In the genomic region with DNA sequence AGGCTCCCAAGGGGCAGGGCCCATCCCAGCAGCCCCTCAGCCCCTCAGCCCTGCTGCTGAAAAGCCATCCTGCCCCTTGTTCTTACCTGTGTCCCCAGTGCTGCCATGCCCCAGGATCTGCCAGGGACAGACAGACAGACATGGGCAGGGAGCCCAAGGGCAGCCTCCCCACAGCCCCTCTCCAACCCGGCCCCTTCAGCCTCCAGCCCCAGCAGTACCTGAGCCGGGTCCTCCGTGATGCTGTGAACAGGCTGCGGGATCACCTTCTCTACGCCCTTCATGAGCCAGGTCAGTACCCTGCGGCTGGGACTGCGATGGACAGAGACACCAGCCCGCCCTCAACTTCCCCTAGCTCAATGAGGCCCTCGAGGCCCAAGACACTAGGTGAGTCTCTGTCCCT, we compare ENCODE assay signal across 17 cellular contexts. TPM values are rescaled to one million over a fixed set of nuclear protein-coding genes. Genes with fewer than 3 reads are reported as not detected.
A peak's percentile ranks its signal among the peaks of the same experiment; 100 is the strongest.
DNase-seq lines count a peak whose midpoint lies in the region; ATAC-seq, FAIRE-seq and TF ChIP-seq lines count a peak whose summit lies in the region.
"Had no signal": no experiment of that assay in that cellular context is flagged by ENCODE, and none has a peak within 500 bp of the region (broad histone marks: within the 10 kb centered on the region; RNA-seq: fewer than 3 reads in every experiment).

No MANE protein-coding gene starts in this region.

- in situ Hi-C loops in IMR-90 (cut with MboI; ENCODE audit: low sequenced_read_pairs) = no loop called here
- in situ Hi-C loops in HepG2 (cut with HindIII; ENCODE audit: extremely low pct_ligation_motif_present, low pct_unique_long_range_greater_than_20kb) = no loop called here

- no peaks in the 10 kb centered on the region for H3K9me1 ChIP-seq in IMR-90 (ENCODE audit: insufficient read depth, low read length)

- peaks cover 50% of the 10 kb centered on the region for H3K27me3 ChIP-seq in IMR-90 (ENCODE audit: control insufficient read depth, insufficient read depth, low read length)
- H3K27me3 ChIP-seq in HepG2 (ENCODE audit: control insufficient read depth in 1 of 2, insufficient read depth in 2 of 2, low read length in 2 of 2) = peaks cover 4 to 52% of the 10 kb centered on the region in 2 experiments; a peak in 3 of 5 replicates
- no peaks in the 10 kb centered on the region for H3K27me3 ChIP-seq in spleen (replicated peaks in 1 of 7)
- H3K27me3 ChIP-seq: BE2C had no signal

- WGBS in IMR-90 (ENCODE audit: extremely low coverage in 2 of 2, insufficient read length in 1 of 2), 2 experiments = 64% methylated on average over 3 of the region's 9 CpGs; no CpG with 5 or more reads in 1 of the 2 experiments
- 17% methylated on average over 9 of the region's 9 CpGs for WGBS in HepG2 (ENCODE audit: low lambda C conversion rate)
- WGBS in spleen, 5 donors = 73 to 87% (median 82%) methylated on average over 3 to 9 of the region's 9 CpGs

- H3K9me3 ChIP-seq in IMR-90 (ENCODE audit: control insufficient read depth, insufficient read depth, low read length) = no peaks in the 10 kb centered on the region
- H3K9me3 ChIP-seq in HepG2 (ENCODE audit: low read length) = no peaks in the 10 kb centered on the region
- no peaks in the 10 kb centered on the region for H3K9me3 ChIP-seq in spleen
- H3K9me3 ChIP-seq: BE2C had no signal

- POLR2A ChIA-PET in IMR-90 (lab: Charles Lee; ENCODE audit: unreplicated experiment) (no interaction called here), HepG2 (lab: Yijun Ruan, JAX) (no interaction called here)

- no peak for TF ChIP-seq CTCF in IMR-90 (conservative IDR thresholded peaks at IDR 0.05; ENCODE audit: low read depth, low read length)
- TF ChIP-seq CTCF in HepG2 (CRISPR knock-in tag; IDR thresholded peaks at IDR 0.05) = no peak
- TF ChIP-seq CTCF in spleen (IDR thresholded peaks at IDR 0.05 in 8 of 11, conservative IDR thresholded peaks at IDR 0.05 in 3 of 11) = no peak

- no peak overlapping the region for H4K8ac ChIP-seq in IMR-90 (ENCODE audit: low read depth in 2 of 2, low read length in 2 of 2)

- H3K4me3 ChIP-seq in IMR-90 (ENCODE audit: insufficient read depth, low read depth, low read length) (no peak overlapping the region), HepG2 (replicated peaks in 1 of 3; ENCODE audit: insufficient read depth in 1 of 3, low read depth in 2 of 3, low read length in 3 of 3) (no peak overlapping the region), spleen (no peak overlapping the region)
- H3K4me3 ChIP-seq: GM23338 had no signal

- no peaks in the 10 kb centered on the region for H3K4me1 Mint-ChIP-seq in central memory CD8-positive, alpha-beta T cell
- H3K4me1 Mint-ChIP-seq: CD4-positive, alpha-beta memory T cell had no signal

- H3K4me3 Mint-ChIP-seq in central memory CD8-positive, alpha-beta T cell = no peak overlapping the region
- H3K4me3 Mint-ChIP-seq: CD4-positive, alpha-beta memory T cell; GM23338 had no signal

- ATAC-seq in IMR-90 (ENCODE audit: low read depth) = no peak
- no peak for ATAC-seq in central memory CD8-positive, alpha-beta T cell (replicated peaks; ENCODE audit: extremely low read depth, poor library complexity, severe bottlenecking)
- ATAC-seq in HepG2 = peak; percentile 9; the same call in 2 of the 3 replicates
- ATAC-seq: GM23338 had no signal

- H2AK5ac ChIP-seq in IMR-90 (ENCODE audit: low read depth, low read length) = no peak overlapping the region

- intact Hi-C loops in IMR-90 (cut with micrococcal nuclease) (no loop called here), HepG2 (cut with micrococcal nuclease; ENCODE audit: unreplicated experiment) (no loop called here), spleen (cut with DNase I; ENCODE audit: low total_unique reads) (no loop called here)

- no peak overlapping the region for H2AFZ ChIP-seq in IMR-90 (replicated peaks; ENCODE audit: low read length, poor library complexity)
- no peak overlapping the region for H2AFZ ChIP-seq in HepG2 (ENCODE audit: low read length)
- H2AFZ ChIP-seq: GM23338 had no signal

- H3K4me1 ChIP-seq in IMR-90 (ENCODE audit: control insufficient read depth, insufficient read depth, low read length) = no peaks in the 10 kb centered on the region; the same call in 1 of the 2 replicates
- peaks cover 6% of the 10 kb centered on the region for H3K4me1 ChIP-seq in HepG2 (ENCODE audit: insufficient read depth, low read length)
- no peaks in the 10 kb centered on the region for H3K4me1 ChIP-seq in spleen
- H3K4me1 ChIP-seq: BE2C had no signal

- H3K14ac ChIP-seq in IMR-90 (replicated peaks; ENCODE audit: low read depth, low read length) = no peak overlapping the region

- H4K5ac ChIP-seq in IMR-90 (ENCODE audit: low read depth, low read length) = no peak overlapping the region

- H3K27ac ChIP-seq in IMR-90 (ENCODE audit: insufficient read depth, low read length) = no peak overlapping the region
- H3K27ac ChIP-seq in HepG2 (ENCODE audit: extremely low read length, insufficient read depth, low read length) = no peak overlapping the region
- H3K27ac ChIP-seq in spleen = no peak overlapping the region
- H3K27ac ChIP-seq: C4-2B had no signal

- H3K27me3 Mint-ChIP-seq in central memory CD8-positive, alpha-beta T cell = peaks cover 9% of the 10 kb centered on the region

- H4K20me1 ChIP-seq in IMR-90 (ENCODE audit: insufficient read depth, low read length) (no peaks in the 10 kb centered on the region), HepG2 (ENCODE audit: insufficient read depth, low read length) (no peaks in the 10 kb centered on the region)

- H3K9ac ChIP-seq in IMR-90 (ENCODE audit: low read depth, low read length) (no peak overlapping the region), HepG2 (ENCODE audit: insufficient read depth, low read depth, low read length) (no peak overlapping the region)

- no peak for DNase-seq in IMR-90
- DNase-seq in central memory CD8-positive, alpha-beta T cell (ENCODE audit: low spot score in 2 of 2) = no peak
- DNase-seq in HepG2 (ENCODE audit: low spot score) = no peak
- DNase-seq in spleen = peak; percentile 53
- no peak for DNase-seq in NCI-H146 (lab: John Stamatoyannopoulos, UW)
- DNase-seq in GF-D8 (lab: John Stamatoyannopoulos, UW) = no peak
- no peak for DNase-seq in NOMO-1 treated with DMSO at 0.1 percent for 48 hours (lab: John Stamatoyannopoulos, UW; ENCODE audit: unreplicated experiment)
- DNase-seq: BE2C; CD4-positive, alpha-beta memory T cell; DMS79; H7 had no signal

- TF ChIP-seq POLR2A in IMR-90 (IDR thresholded peaks at IDR 0.05; ENCODE audit: low read depth, low read length) (no peak), HepG2 (IDR thresholded peaks at IDR 0.05; ENCODE audit: insufficient read depth in 1 of 2, low read depth in 2 of 2, low read length in 2 of 2) (no peak), spleen (IDR thresholded peaks at IDR 0.05) (no peak)

- H3K56ac ChIP-seq in IMR-90 (ENCODE audit: extremely low read depth, insufficient read depth, low read length) = no peak overlapping the region

- FAIRE-seq in HepG2 (lab: Jason Lieb, UNC) = no peak
- FAIRE-seq: A204.1, GM12892 had no signal

- BruUV-seq in IMR-90 (replicated peaks; lab: Mats Ljungman, UMichigan) = no TSS peak
- BruUV-seq in HepG2 (replicated peaks; lab: Mats Ljungman, UMichigan) = no TSS peak

- peak overlapping the region; percentile 55 for H2AK9ac ChIP-seq in IMR-90 (replicated peaks; ENCODE audit: low read depth, low read length, poor library complexity)

- no peak overlapping the region for H3K23ac ChIP-seq in IMR-90 (ENCODE audit: low read depth, low read length)

- CTCF ChIA-PET in IMR-90 (lab: Yijun Ruan, JAX) (no interaction called here), HepG2 (lab: Yijun Ruan, JAX; ENCODE audit: low intra/inter-chr PET ratio, low total read pairs) (no interaction called here)

- TF ChIP-seq EP300 in HepG2 (IDR thresholded peaks at IDR 0.05; ENCODE audit: low read depth in 2 of 2, low read length in 2 of 2) = no peak
- no peak for TF ChIP-seq EP300 in HepG2 (CRISPR knock-in tag; IDR thresholded peaks at IDR 0.05; ENCODE audit: borderline replicate concordance)

- no peak overlapping the region for H3K4ac ChIP-seq in IMR-90 (ENCODE audit: low read depth, low read length)

- no peaks in the 10 kb centered on the region for H3K79me2 ChIP-seq in HepG2 (ENCODE audit: insufficient read depth, low read length)

- H2BK120ac ChIP-seq in IMR-90 (ENCODE audit: low read depth, low read length) = no peak overlapping the region

- TF ChIP-seq RAD21 in IMR-90 (IDR thresholded peaks at IDR 0.05; ENCODE audit: low read length) (no peak), HepG2 (CRISPR knock-in tag; IDR thresholded peaks at IDR 0.05) (no peak)

- no peak overlapping the region for H4K91ac ChIP-seq in IMR-90 (ENCODE audit: insufficient read depth, low read depth, low read length)

- H3K4me2 ChIP-seq in IMR-90 (ENCODE audit: low read depth, low read length) (no peak overlapping the region), HepG2 (ENCODE audit: low read depth, low read length) (no peak overlapping the region)
- H3K4me2 ChIP-seq: GM23338 had no signal

- H3K9me3 Mint-ChIP-seq in central memory CD8-positive, alpha-beta T cell = no peaks in the 10 kb centered on the region
- H3K9me3 Mint-ChIP-seq: GM23338 had no signal

- H3K18ac ChIP-seq in IMR-90 (ENCODE audit: low read depth, low read length) = no peak overlapping the region

- no peak overlapping the region for H2BK5ac ChIP-seq in IMR-90 (ENCODE audit: low read depth, low read length, poor library complexity, severe bottlenecking)

- H3K27ac Mint-ChIP-seq in central memory CD8-positive, alpha-beta T cell (ENCODE audit: low read depth) = peak overlapping the region; percentile 49
- H3K27ac Mint-ChIP-seq: GM23338 had no signal

- no peaks in the 10 kb centered on the region for H3K79me1 ChIP-seq in IMR-90 (ENCODE audit: low read depth in 1 of 2, low read length in 2 of 2)

- no peaks in the 10 kb centered on the region for H3K36me3 ChIP-seq in IMR-90 (ENCODE audit: control insufficient read depth, insufficient read depth, low read length)
- H3K36me3 ChIP-seq in HepG2 (replicated peaks in 1 of 2; ENCODE audit: control insufficient read depth in 1 of 2, insufficient read depth in 2 of 2, low read length in 2 of 2) = no peaks in the 10 kb centered on the region
- H3K36me3 ChIP-seq in spleen = no peaks in the 10 kb centered on the region
- H3K36me3 ChIP-seq: BE2C had no signal

- no peak overlapping the region for H2BK20ac ChIP-seq in IMR-90 (ENCODE audit: low read depth, low read length)

- no peaks in the 10 kb centered on the region for H3K36me3 Mint-ChIP-seq in central memory CD8-positive, alpha-beta T cell (ENCODE audit: insufficient read depth)
- H3K36me3 Mint-ChIP-seq: CD4-positive, alpha-beta memory T cell had no signal

- dilution Hi-C loops in IMR-90 (cut with HindIII; ENCODE audit: low sequenced_read_pairs, unreplicated experiment) = no loop called here

- H2BK15ac ChIP-seq in IMR-90 (ENCODE audit: low read depth, low read length) = no peak overlapping the region

RNA-seq across cellular contexts. Expression of gene CNGB1, which starts 8.2 kb away (rescaled TPM):
- total RNA-seq in IMR-90 (2012; rRNA removed) (not detected in 2 replicates), HepG2 (2016; rRNA removed; fragmentation: Illumina TruSeq; extraction: Trizol) (0.02 and 0.03 TPM in 2 replicates), spleen (not detected)
- polyA plus RNA-seq in IMR-90 (2012; rRNA removed) (not detected in 2 replicates), HepG2 (2011; rRNA removed) (0.15 and 0.29 TPM in 2 replicates), spleen (under 1 TPM in 2 of 3 donors, not detected in 1; 0.02 to 0.12 TPM)
- not detected in 2 replicates for polyA plus RNA-seq in IMR-90 (2012; cell fraction: cytosol; rRNA removed)
- 0.01 TPM in 1 of 2 replicates, not detected in the other for polyA plus RNA-seq in IMR-90 (2012; cell fraction: nucleus; rRNA removed; ENCODE audit: low replicate concordance)
- total RNA-seq in HepG2 (2016; cell fraction: cytosol; rRNA removed; fragmentation: Illumina TruSeq; extraction: Trizol; ENCODE audit: low read depth) = not detected in 2 replicates
- 0.03 and 0.09 TPM in 2 replicates for total RNA-seq in HepG2 (2016; cell fraction: insoluble cytoplasmic fraction; rRNA removed; fragmentation: Illumina TruSeq; extraction: Trizol)
- 0.53 TPM in 1 of 2 replicates, not detected in the other for total RNA-seq in HepG2 (2016; cell fraction: membrane; rRNA removed; fragmentation: Illumina TruSeq; extraction: Trizol)
- not detected in 2 replicates for total RNA-seq in HepG2 (2016; cell fraction: nucleus; rRNA removed; fragmentation: Illumina TruSeq; extraction: Trizol)
- polyA plus RNA-seq in HepG2 (2011; cell fraction: cytosol; rRNA removed) = 0.15 and 0.33 TPM in 2 replicates
- polyA plus RNA-seq in HepG2 (2011; cell fraction: nucleus; rRNA removed) = 0.08 and 0.38 TPM in 2 replicates
- 0.08 and 0.84 TPM in 2 replicates for polyA plus RNA-seq in HepG2 (2012)
- polyA plus RNA-seq in HepG2 (2016; cell fraction: cytosol; fragmentation: Illumina TruSeq; extraction: Trizol; ENCODE audit: low read depth) = 0.09 and 0.19 TPM in 2 replicates
- 0.05 TPM in 1 of 2 replicates, not detected in the other for polyA plus RNA-seq in HepG2 (2016; cell fraction: insoluble cytoplasmic fraction; fragmentation: Illumina TruSeq; extraction: Trizol; ENCODE audit: low read depth)
- not detected in 2 replicates for polyA plus RNA-seq in HepG2 (2016; cell fraction: membrane; fragmentation: Illumina TruSeq; extraction: Trizol; ENCODE audit: low read depth)
- not detected in 2 replicates for polyA plus RNA-seq in HepG2 (2016; cell fraction: nucleus; fragmentation: Illumina TruSeq; extraction: Trizol; ENCODE audit: insufficient read depth, low read depth)
- 4.0 and 16.2 TPM in 2 replicates for polyA minus RNA-seq in HepG2 (2011; rRNA and poly(A)+ RNA removed; ENCODE audit: low replicate concordance)
- polyA minus RNA-seq in HepG2 (2011; cell fraction: cytosol; rRNA and poly(A)+ RNA removed) = 0.10 TPM in 1 of 2 replicates, not detected in the other
- polyA minus RNA-seq in HepG2 (2011; cell fraction: nucleus; rRNA and poly(A)+ RNA removed) = 0.64 and 1.5 TPM in 2 replicates
- total RNA-seq: CD4-positive, alpha-beta memory T cell; G401; GM23338; H7; HT-29 had no signal
- polyA plus RNA-seq: CD4-positive, alpha-beta memory T cell; GM23338 had no signal

RNA-seq across cellular contexts. Expression of gene ZNF319, which starts 37.7 kb away (rescaled TPM):
- total RNA-seq in IMR-90 (2012; rRNA removed) = 0.83 and 0.90 TPM in 2 replicates
- polyA plus RNA-seq in IMR-90 (2012; rRNA removed) = 6.3 TPM in 2 replicates
- 6.7 and 10.4 TPM in 2 replicates for polyA plus RNA-seq in IMR-90 (2012; cell fraction: cytosol; rRNA removed)
- polyA plus RNA-seq in IMR-90 (2012; cell fraction: nucleus; rRNA removed; ENCODE audit: low replicate concordance) = 5.8 and 8.9 TPM in 2 replicates
- total RNA-seq in HepG2 (2016; rRNA removed; fragmentation: Illumina TruSeq; extraction: Trizol) = 3.5 and 3.6 TPM in 2 replicates
- total RNA-seq in HepG2 (2016; cell fraction: cytosol; rRNA removed; fragmentation: Illumina TruSeq; extraction: Trizol; ENCODE audit: low read depth) = 0.51 and 0.88 TPM in 2 replicates
- total RNA-seq in HepG2 (2016; cell fraction: insoluble cytoplasmic fraction; rRNA removed; fragmentation: Illumina TruSeq; extraction: Trizol) = 3.1 and 3.2 TPM in 2 replicates
- total RNA-seq in HepG2 (2016; cell fraction: membrane; rRNA removed; fragmentation: Illumina TruSeq; extraction: Trizol) = 2.3 and 2.7 TPM in 2 replicates
- 3.0 and 3.7 TPM in 2 replicates for total RNA-seq in HepG2 (2016; cell fraction: nucleus; rRNA removed; fragmentation: Illumina TruSeq; extraction: Trizol)
- polyA plus RNA-seq in HepG2 (2011; rRNA removed) = 2.4 and 5.2 TPM in 2 replicates
- 2.9 and 3.1 TPM in 2 replicates for polyA plus RNA-seq in HepG2 (2011; cell fraction: cytosol; rRNA removed)
- polyA plus RNA-seq in HepG2 (2011; cell fraction: nucleus; rRNA removed) = 7.2 and 8.1 TPM in 2 replicates
- 2.2 and 4.4 TPM in 2 replicates for polyA plus RNA-seq in HepG2 (2012)
- 0.15 and 0.25 TPM in 2 replicates for polyA plus RNA-seq in HepG2 (2016; cell fraction: cytosol; fragmentation: Illumina TruSeq; extraction: Trizol; ENCODE audit: low read depth)
- polyA plus RNA-seq in HepG2 (2016; cell fraction: insoluble cytoplasmic fraction; fragmentation: Illumina TruSeq; extraction: Trizol; ENCODE audit: low read depth) = 4.6 TPM in 2 replicates
- polyA plus RNA-seq in HepG2 (2016; cell fraction: membrane; fragmentation: Illumina TruSeq; extraction: Trizol; ENCODE audit: low read depth) = 1.0 and 1.3 TPM in 2 replicates
- 5.6 TPM in 2 replicates for polyA plus RNA-seq in HepG2 (2016; cell fraction: nucleus; fragmentation: Illumina TruSeq; extraction: Trizol; ENCODE audit: insufficient read depth, low read depth)
- 8.6 and 11.6 TPM in 2 replicates for polyA minus RNA-seq in HepG2 (2011; rRNA and poly(A)+ RNA removed; ENCODE audit: low replicate concordance)
- 4.9 and 6.1 TPM in 2 replicates for polyA minus RNA-seq in HepG2 (2011; cell fraction: cytosol; rRNA and poly(A)+ RNA removed)
- 4.6 and 5.0 TPM in 2 replicates for polyA minus RNA-seq in HepG2 (2011; cell fraction: nucleus; rRNA and poly(A)+ RNA removed)
- 10 to 100 TPM; 13.0 to 23.4 (median 17.4) TPM for total RNA-seq in spleen
- 1 to 10 TPM; 3.0 to 7.6 (median 3.4) TPM for polyA plus RNA-seq in spleen

RNA-seq across cellular contexts. Expression of gene USB1, which starts 38.5 kb away (rescaled TPM):
- total RNA-seq in IMR-90 (2012; rRNA removed) = 23.1 and 45.9 TPM in 2 replicates
- polyA plus RNA-seq in IMR-90 (2012; rRNA removed) = 94.9 and 96.8 TPM in 2 replicates
- polyA plus RNA-seq in IMR-90 (2012; cell fraction: cytosol; rRNA removed) = 126 and 158 TPM in 2 replicates
- 32.4 and 62.6 TPM in 2 replicates for polyA plus RNA-seq in IMR-90 (2012; cell fraction: nucleus; rRNA removed; ENCODE audit: low replicate concordance)
- 16.7 and 33.5 TPM in 2 replicates for total RNA-seq in HepG2 (2016; rRNA removed; fragmentation: Illumina TruSeq; extraction: Trizol)
- 11.1 and 11.2 TPM in 2 replicates for total RNA-seq in HepG2 (2016; cell fraction: cytosol; rRNA removed; fragmentation: Illumina TruSeq; extraction: Trizol; ENCODE audit: low read depth)
- 17.4 and 32.4 TPM in 2 replicates for total RNA-seq in HepG2 (2016; cell fraction: insoluble cytoplasmic fraction; rRNA removed; fragmentation: Illumina TruSeq; extraction: Trizol)
- total RNA-seq in HepG2 (2016; cell fraction: membrane; rRNA removed; fragmentation: Illumina TruSeq; extraction: Trizol) = 47.5 and 49.4 TPM in 2 replicates
- 17.8 and 27.0 TPM in 2 replicates for total RNA-seq in HepG2 (2016; cell fraction: nucleus; rRNA removed; fragmentation: Illumina TruSeq; extraction: Trizol)
- polyA plus RNA-seq in HepG2 (2011; rRNA removed) = 65.4 and 75.9 TPM in 2 replicates
- polyA plus RNA-seq in HepG2 (2011; cell fraction: cytosol; rRNA removed) = 60.7 and 64.8 TPM in 2 replicates
- polyA plus RNA-seq in HepG2 (2011; cell fraction: nucleus; rRNA removed) = 51.6 and 63.8 TPM in 2 replicates
- 24.1 and 47.2 TPM in 2 replicates for polyA plus RNA-seq in HepG2 (2012)
- 54.6 and 63.3 TPM in 2 replicates for polyA plus RNA-seq in HepG2 (2016; cell fraction: cytosol; fragmentation: Illumina TruSeq; extraction: Trizol; ENCODE audit: low read depth)
- polyA plus RNA-seq in HepG2 (2016; cell fraction: insoluble cytoplasmic fraction; fragmentation: Illumina TruSeq; extraction: Trizol; ENCODE audit: low read depth) = 76.8 and 103 TPM in 2 replicates
- 136 and 142 TPM in 2 replicates for polyA plus RNA-seq in HepG2 (2016; cell fraction: membrane; fragmentation: Illumina TruSeq; extraction: Trizol; ENCODE audit: low read depth)
- 62.4 and 62.9 TPM in 2 replicates for polyA plus RNA-seq in HepG2 (2016; cell fraction: nucleus; fragmentation: Illumina TruSeq; extraction: Trizol; ENCODE audit: insufficient read depth, low read depth)
- polyA minus RNA-seq in HepG2 (2011; rRNA and poly(A)+ RNA removed; ENCODE audit: low replicate concordance) = 97.4 and 101 TPM in 2 replicates
- 44.2 and 48.1 TPM in 2 replicates for polyA minus RNA-seq in HepG2 (2011; cell fraction: cytosol; rRNA and poly(A)+ RNA removed)
- 30.8 and 37.7 TPM in 2 replicates for polyA minus RNA-seq in HepG2 (2011; cell fraction: nucleus; rRNA and poly(A)+ RNA removed)
- 10 to 100 TPM; 35.0 to 78.4 (median 49.5) TPM for total RNA-seq in spleen
- 10 to 100 TPM; 17.7 to 25.4 (median 18.9) TPM for polyA plus RNA-seq in spleen
